ENCODE assay signal across 8 cellular contexts in the genomic region with DNA sequence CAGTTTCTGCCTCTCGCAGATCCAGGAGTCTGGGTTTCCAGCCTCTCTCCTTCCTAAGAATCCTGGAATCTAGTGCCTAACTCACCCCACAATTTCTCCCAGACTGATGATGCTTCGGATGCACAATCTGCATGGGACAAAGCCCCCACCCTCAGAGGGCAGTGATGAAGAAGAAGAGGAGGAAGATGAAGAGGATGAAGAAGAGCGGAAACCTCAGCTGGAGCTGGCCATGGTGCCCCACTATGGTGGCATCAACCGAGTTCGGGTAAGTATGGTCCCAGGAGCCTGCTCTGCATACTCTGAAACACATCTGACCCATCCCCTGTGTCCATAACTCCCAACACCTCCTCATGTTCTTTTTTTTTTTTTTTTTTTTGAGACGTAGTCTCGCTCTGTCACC. TPM values are rescaled to one million over a fixed set of nuclear protein-coding genes. Genes with fewer than 3 reads are reported as not detected.
DNase-seq lines count a peak whose midpoint lies in the region; ATAC-seq and TF ChIP-seq lines count a peak whose summit lies in the region.

No MANE protein-coding gene starts in this region.

- H3K4ac ChIP-seq in mesendoderm (ENCODE audit: low read depth, low read length): no peak overlapping the region

- no peak overlapping the region for H3K23ac ChIP-seq in mesendoderm (ENCODE audit: low read length)

- peak overlapping the region; percentile 55 for H3K4me2 ChIP-seq in mesendoderm (ENCODE audit: low read length)

- H3K56ac ChIP-seq in mesendoderm (ENCODE audit: low read length): peak overlapping the region; percentile 91

- peak overlapping the region in 7 of 10 donors; percentile 79 to 94 (median 92) for H3K27ac ChIP-seq in heart right ventricle
- H3K27ac ChIP-seq in mesendoderm (ENCODE audit: low read depth, low read length): no peak overlapping the region
- no peak overlapping the region for H3K27ac ChIP-seq in urinary bladder (ENCODE audit: low read depth)

- H3K9ac ChIP-seq in mesendoderm (ENCODE audit: low read length): peak overlapping the region; percentile 88

- H2BK5ac ChIP-seq in mesendoderm (ENCODE audit: low read length): no peak overlapping the region

- peaks cover 8% of the 10 kb centered on the region for H3K79me1 ChIP-seq in mesendoderm (ENCODE audit: low read length)

- H3K9me3 ChIP-seq in heart right ventricle: no peaks in the 10 kb centered on the region

- no peak overlapping the region for H2BK120ac ChIP-seq in mesendoderm (ENCODE audit: low read depth, low read length)

- peaks cover 0 to 4% (median 0%) of the 10 kb centered on the region in 5 experiments for H3K9me3 Mint-ChIP-seq in brain

- H3K27me3 ChIP-seq in heart right ventricle: peaks cover 0 to 26% (median 15%) of the 10 kb centered on the region in 7 donors
- no peaks in the 10 kb centered on the region for H3K27me3 ChIP-seq in mesendoderm (ENCODE audit: insufficient read depth, low read length, poor library complexity)

- 81 to 83% methylated on average over 5 to 6 of the region's 7 CpGs for WGBS in heart right ventricle, 2 donors
- WGBS in mesendoderm (ENCODE audit: extremely low coverage, insufficient coverage, low lambda C conversion rate): no CpG with 5 or more reads among the region's 7 CpGs
- 85% methylated on average over 6 of the region's 7 CpGs for WGBS in urinary bladder

- H3K27me3 Mint-ChIP-seq in brain: peaks cover 3% of the 10 kb centered on the region

- no peak overlapping the region for H4K5ac ChIP-seq in mesendoderm (ENCODE audit: low read length)

- H3K4me3 ChIP-seq in heart right ventricle: peak overlapping the region; percentile 78 to 99 (median 90)
- peak overlapping the region; percentile 97 for H3K4me3 ChIP-seq in mesendoderm (ENCODE audit: low read length)
- H3K4me3 ChIP-seq in urinary bladder (ENCODE audit: low read depth, low read length): peak overlapping the region; percentile 83

- peaks cover 0 to 47% (median 31%) of the 10 kb centered on the region in 9 donors for H3K36me3 ChIP-seq in heart right ventricle
- peaks cover 12% of the 10 kb centered on the region for H3K36me3 ChIP-seq in mesendoderm (ENCODE audit: control insufficient read depth, insufficient read depth, low read length)
- H3K36me3 ChIP-seq in urinary bladder (ENCODE audit: insufficient read depth): no peaks in the 10 kb centered on the region

- H2AK5ac ChIP-seq in mesendoderm (ENCODE audit: low read length): no peak overlapping the region

- no peak for ATAC-seq in heart right ventricle
- ATAC-seq in Right ventricle myocardium inferior: no peak
- no peak for ATAC-seq in GM21717 (IDR thresholded peaks at IDR 0.05; ENCODE audit: unreplicated experiment)

- peak overlapping the region; percentile 87 to 91 (median 90) for H3K4me3 Mint-ChIP-seq in brain

- peak overlapping the region in 3 of 5 experiments; percentile 98 for H3K27ac Mint-ChIP-seq in brain

- TF ChIP-seq CTCF in heart right ventricle (IDR thresholded peaks at IDR 0.05): no peak
- no peak for TF ChIP-seq CTCF in brain (conservative IDR thresholded peaks at IDR 0.05)

- H4K8ac ChIP-seq in mesendoderm (ENCODE audit: low read depth, low read length): no peak overlapping the region

- DNase-seq in heart right ventricle: no peak
- DNase-seq in Right ventricle myocardium inferior (ENCODE audit: missing footprints): no peak
- DNase-seq in mesendoderm: no peak
- no peak for DNase-seq in HPDE6-E6E7 (ENCODE audit: extremely low spot score)
- DNase-seq in germinal center (ENCODE audit: low spot score): no peak

- intact Hi-C loops in heart right ventricle (cut with DNase I) (no loop called here), Right ventricle myocardium inferior (cut with DNase I) (loop anchor here (1.0 kb wide), 1 partner anchor 55 kb away; the partner anchor contains the start of gene KDELR1)

- peaks cover 42% of the 10 kb centered on the region for H3K36me3 Mint-ChIP-seq in brain

- peaks cover 37% of the 10 kb centered on the region for H3K4me1 Mint-ChIP-seq in brain

- H3K18ac ChIP-seq in mesendoderm (ENCODE audit: low read length): no peak overlapping the region

- peaks cover 7% of the 10 kb centered on the region for H3K79me2 ChIP-seq in mesendoderm (ENCODE audit: control insufficient read depth, insufficient read depth, low read length)

- H3K4me1 ChIP-seq in heart right ventricle: peaks cover 4 to 32% (median 24%) of the 10 kb centered on the region in 9 donors
- peaks cover 8% of the 10 kb centered on the region for H3K4me1 ChIP-seq in mesendoderm (ENCODE audit: control insufficient read depth, low read depth, low read length)
- H3K4me1 ChIP-seq in urinary bladder (ENCODE audit: insufficient read depth): no peaks in the 10 kb centered on the region

- H2BK15ac ChIP-seq in mesendoderm (replicated peaks; ENCODE audit: low read depth): no peak overlapping the region

RNA-seq across cellular contexts. Expression of gene GRWD1, which starts 0.8 kb away (rescaled TPM):
- total RNA-seq in heart right ventricle (10 to 100 TPM; 13.2 to 26.2 (median 17.0) TPM), Right ventricle myocardium inferior (17.7 TPM), urinary bladder (13.6 TPM)
- polyA plus RNA-seq in heart right ventricle (10 to 100 TPM in 1 of 2 donors, 1 to 10 TPM in 1; 5.6 to 22.8 TPM), brain (ENCODE audit: insufficient read depth, low read depth, low replicate concordance) (20.4 TPM), urinary bladder (22.2 TPM)
- 35.4 TPM for polyA plus RNA-seq in mesendoderm (2013, experiment 1 of 2)
- polyA plus RNA-seq in mesendoderm (2013, experiment 2 of 2): 37.3 TPM

RNA-seq across cellular contexts. Expression of gene KCNJ14, which starts 8.8 kb away (rescaled TPM):
- total RNA-seq in heart right ventricle (under 1 TPM; 0.13 to 0.52 (median 0.30) TPM), Right ventricle myocardium inferior (0.19 TPM), urinary bladder (0.42 TPM)
- polyA plus RNA-seq in heart right ventricle (under 1 TPM; 0.29 to 0.43 TPM), brain (ENCODE audit: insufficient read depth, low read depth, low replicate concordance) (0.80 TPM), urinary bladder (0.33 TPM)
- 0.34 TPM for polyA plus RNA-seq in mesendoderm (2013, experiment 1 of 2)
- polyA plus RNA-seq in mesendoderm (2013, experiment 2 of 2): 0.32 TPM

RNA-seq across cellular contexts. Expression of gene CYTH2, which starts 22.6 kb away (rescaled TPM):
- total RNA-seq in heart right ventricle: 10 to 100 TPM; 25.8 to 40.4 (median 32.2) TPM
- polyA plus RNA-seq in heart right ventricle: 10 to 100 TPM; 28.2 to 41.9 TPM
- 30.7 TPM for total RNA-seq in Right ventricle myocardium inferior
- polyA plus RNA-seq in brain (ENCODE audit: insufficient read depth, low read depth, low replicate concordance): 108 TPM
- 43.5 TPM for polyA plus RNA-seq in mesendoderm (2013, experiment 1 of 2)
- 40.5 TPM for polyA plus RNA-seq in mesendoderm (2013, experiment 2 of 2)
- total RNA-seq in urinary bladder: 30.6 TPM
- polyA plus RNA-seq in urinary bladder: 51.9 TPM

RNA-seq across cellular contexts. Expression of gene GRIN2D, which starts 53.1 kb away (rescaled TPM):
- total RNA-seq in heart right ventricle (1 to 10 TPM in 1 of 10 donors, under 1 TPM in 9; 0.04 to 1.0 (median 0.19) TPM), Right ventricle myocardium inferior (0.38 TPM), urinary bladder (1.9 TPM)
- polyA plus RNA-seq in heart right ventricle (under 1 TPM; 0.22 to 0.23 TPM), brain (ENCODE audit: insufficient read depth, low read depth, low replicate concordance) (2.1 TPM), urinary bladder (0.30 TPM)
- polyA plus RNA-seq in mesendoderm (2013, experiment 1 of 2): 2.2 TPM
- 2.1 TPM for polyA plus RNA-seq in mesendoderm (2013, experiment 2 of 2)

RNA-seq across cellular contexts. Expression of gene KDELR1, which starts 55.2 kb away (rescaled TPM):
- 10 to 100 TPM; 63.2 to 95.2 (median 73.2) TPM for total RNA-seq in heart right ventricle
- 10 to 100 TPM; 55.1 to 96.0 TPM for polyA plus RNA-seq in heart right ventricle
- total RNA-seq in Right ventricle myocardium inferior: 73.5 TPM
- polyA plus RNA-seq in brain (ENCODE audit: insufficient read depth, low read depth, low replicate concordance): 216 TPM
- polyA plus RNA-seq in mesendoderm (2013, experiment 1 of 2): 243 TPM
- polyA plus RNA-seq in mesendoderm (2013, experiment 2 of 2): 238 TPM
- total RNA-seq in urinary bladder: 68.7 TPM
- polyA plus RNA-seq in urinary bladder: 144 TPM

Comparison
In these comparisons a context has a peak if more than half of its experiments do, and no peak if none do; other contexts are left out.
1. H3K27ac ChIP-seq: peak in heart right ventricle (7 of 10); none in mesendoderm (single experiment) and urinary bladder (single experiment).
2. Peak in every context shown above with its lines, with median percentiles within 50 percentile points of each other: H3K4me3 ChIP-seq.